ENCODE assay signal across 2 cellular contexts in the genomic region with DNA sequence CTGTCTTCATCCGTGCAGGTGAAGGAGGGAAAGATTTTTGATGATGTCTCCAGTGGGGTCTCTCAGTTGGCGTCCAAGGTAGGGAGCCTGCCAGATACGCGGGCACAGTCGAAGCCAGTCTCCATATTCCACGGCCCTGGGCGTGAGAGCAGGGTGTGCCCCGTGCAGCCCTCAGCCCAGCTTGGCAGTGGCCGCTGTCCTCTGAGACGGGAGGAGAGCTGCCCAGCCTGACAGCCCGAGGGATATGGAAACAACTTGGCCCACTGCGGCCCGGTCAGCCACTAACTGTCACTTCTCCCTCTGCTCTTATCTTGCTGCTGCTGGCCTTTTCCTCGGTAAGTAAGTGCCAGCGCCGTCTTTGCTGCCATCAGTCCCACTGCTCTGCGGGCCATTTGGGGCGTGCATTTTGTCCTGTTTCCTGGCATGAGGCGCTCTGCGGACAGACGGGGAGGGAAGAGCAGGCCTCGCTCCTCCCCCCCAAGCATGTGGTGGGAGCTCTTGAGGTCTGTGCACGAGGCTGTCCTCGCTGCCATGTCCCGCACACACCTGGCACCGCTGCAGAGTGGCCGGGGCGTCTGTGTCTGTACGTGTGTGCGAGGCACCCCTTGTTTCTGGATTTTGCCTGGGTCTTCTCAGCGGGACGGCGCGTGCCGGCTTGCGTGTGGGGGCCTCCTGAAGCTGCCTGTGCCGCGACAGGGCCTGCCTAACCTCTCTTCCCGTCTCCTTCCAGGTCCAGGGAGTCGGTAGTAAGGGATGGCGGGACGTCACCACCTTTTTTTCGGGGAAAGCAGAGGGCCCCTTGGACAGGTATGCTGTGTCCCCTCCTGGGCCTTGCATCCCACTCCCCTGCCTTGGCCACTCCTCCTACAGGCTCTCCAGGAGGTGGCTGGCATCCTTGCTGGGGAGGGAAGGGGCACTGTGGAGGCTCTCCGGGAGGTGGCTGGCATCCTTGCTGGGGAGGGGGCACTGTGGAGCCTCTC.
TF ChIP-seq lines count a peak whose summit lies in the region.

No MANE protein-coding gene starts in this region.

TF ChIP-seq in HepG2, 621 proteins besides CTCF, POLR2A, EP300 and RAD21 (continues in another document):
- no peak for TF ChIP-seq ZSCAN30 (CRISPR knock-in tag; IDR thresholded peaks at IDR 0.05)
- no peak for TF ChIP-seq KLF12 (CRISPR knock-in tag; IDR thresholded peaks at IDR 0.05; ENCODE audit: borderline replicate concordance)
- TF ChIP-seq, protein P1, sequence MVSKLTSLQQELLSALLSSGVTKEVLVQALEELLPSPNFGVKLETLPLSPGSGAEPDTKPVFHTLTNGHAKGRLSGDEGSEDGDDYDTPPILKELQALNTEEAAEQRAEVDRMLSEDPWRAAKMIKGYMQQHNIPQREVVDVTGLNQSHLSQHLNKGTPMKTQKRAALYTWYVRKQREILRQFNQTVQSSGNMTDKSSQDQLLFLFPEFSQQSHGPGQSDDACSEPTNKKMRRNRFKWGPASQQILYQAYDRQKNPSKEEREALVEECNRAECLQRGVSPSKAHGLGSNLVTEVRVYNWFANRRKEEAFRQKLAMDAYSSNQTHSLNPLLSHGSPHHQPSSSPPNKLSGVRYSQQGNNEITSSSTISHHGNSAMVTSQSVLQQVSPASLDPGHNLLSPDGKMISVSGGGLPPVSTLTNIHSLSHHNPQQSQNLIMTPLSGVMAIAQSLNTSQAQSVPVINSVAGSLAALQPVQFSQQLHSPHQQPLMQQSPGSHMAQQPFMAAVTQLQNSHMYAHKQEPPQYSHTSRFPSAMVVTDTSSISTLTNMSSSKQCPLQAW (CRISPR knock-in tag; IDR thresholded peaks at IDR 0.05) = peak; percentile 64
- no peak for TF ChIP-seq ZEB1 (IDR thresholded peaks at IDR 0.05; ENCODE audit: insufficient replicate concordance, low read depth)
- TF ChIP-seq, protein P2, sequence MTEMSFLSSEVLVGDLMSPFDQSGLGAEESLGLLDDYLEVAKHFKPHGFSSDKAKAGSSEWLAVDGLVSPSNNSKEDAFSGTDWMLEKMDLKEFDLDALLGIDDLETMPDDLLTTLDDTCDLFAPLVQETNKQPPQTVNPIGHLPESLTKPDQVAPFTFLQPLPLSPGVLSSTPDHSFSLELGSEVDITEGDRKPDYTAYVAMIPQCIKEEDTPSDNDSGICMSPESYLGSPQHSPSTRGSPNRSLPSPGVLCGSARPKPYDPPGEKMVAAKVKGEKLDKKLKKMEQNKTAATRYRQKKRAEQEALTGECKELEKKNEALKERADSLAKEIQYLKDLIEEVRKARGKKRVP (CRISPR knock-in tag; IDR thresholded peaks at IDR 0.05) = no peak
- TF ChIP-seq ZNF607 (CRISPR knock-in tag; IDR thresholded peaks at IDR 0.05; ENCODE audit: borderline replicate concordance) = 0 out of 2 replicates have a peak, but pooled peaks have one; percentile 38
- no peak for TF ChIP-seq RFXAP (CRISPR knock-in tag; IDR thresholded peaks at IDR 0.05; ENCODE audit: borderline replicate concordance)
- no peak for TF ChIP-seq ZSCAN25 (CRISPR knock-in tag; IDR thresholded peaks at IDR 0.05)
- TF ChIP-seq, protein P3, sequence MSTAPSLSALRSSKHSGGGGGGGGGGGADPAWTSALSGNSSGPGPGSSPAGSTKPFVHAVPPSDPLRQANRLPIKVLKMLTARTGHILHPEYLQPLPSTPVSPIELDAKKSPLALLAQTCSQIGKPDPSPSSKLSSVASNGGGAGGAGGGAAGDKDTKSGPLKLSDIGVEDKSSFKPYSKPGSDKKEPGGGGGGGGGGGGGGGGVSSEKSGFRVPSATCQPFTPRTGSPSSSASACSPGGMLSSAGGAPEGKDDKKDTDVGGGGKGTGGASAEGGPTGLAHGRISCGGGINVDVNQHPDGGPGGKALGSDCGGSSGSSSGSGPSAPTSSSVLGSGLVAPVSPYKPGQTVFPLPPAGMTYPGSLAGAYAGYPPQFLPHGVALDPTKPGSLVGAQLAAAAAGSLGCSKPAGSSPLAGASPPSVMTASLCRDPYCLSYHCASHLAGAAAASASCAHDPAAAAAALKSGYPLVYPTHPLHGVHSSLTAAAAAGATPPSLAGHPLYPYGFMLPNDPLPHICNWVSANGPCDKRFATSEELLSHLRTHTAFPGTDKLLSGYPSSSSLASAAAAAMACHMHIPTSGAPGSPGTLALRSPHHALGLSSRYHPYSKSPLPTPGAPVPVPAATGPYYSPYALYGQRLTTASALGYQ (CRISPR knock-in tag; IDR thresholded peaks at IDR 0.05) = no peak
- no peak for TF ChIP-seq ZNF781 (CRISPR knock-in tag; IDR thresholded peaks at IDR 0.05; ENCODE audit: borderline replicate concordance, not compliant biosample characterization)
- TF ChIP-seq, protein P4, sequence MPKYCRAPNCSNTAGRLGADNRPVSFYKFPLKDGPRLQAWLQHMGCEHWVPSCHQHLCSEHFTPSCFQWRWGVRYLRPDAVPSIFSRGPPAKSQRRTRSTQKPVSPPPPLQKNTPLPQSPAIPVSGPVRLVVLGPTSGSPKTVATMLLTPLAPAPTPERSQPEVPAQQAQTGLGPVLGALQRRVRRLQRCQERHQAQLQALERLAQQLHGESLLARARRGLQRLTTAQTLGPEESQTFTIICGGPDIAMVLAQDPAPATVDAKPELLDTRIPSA (CRISPR knock-in tag; IDR thresholded peaks at IDR 0.05; ENCODE audit: borderline replicate concordance) = 0 out of 2 replicates have a peak, but pooled peaks have one; percentile 56
- TF ChIP-seq, protein P5, sequence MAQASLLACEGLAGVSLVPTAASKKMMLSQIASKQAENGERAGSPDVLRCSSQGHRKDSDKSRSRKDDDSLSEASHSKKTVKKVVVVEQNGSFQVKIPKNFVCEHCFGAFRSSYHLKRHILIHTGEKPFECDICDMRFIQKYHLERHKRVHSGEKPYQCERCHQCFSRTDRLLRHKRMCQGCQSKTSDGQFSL (CRISPR knock-in tag; IDR thresholded peaks at IDR 0.05) = no peak
- TF ChIP-seq, protein P6, sequence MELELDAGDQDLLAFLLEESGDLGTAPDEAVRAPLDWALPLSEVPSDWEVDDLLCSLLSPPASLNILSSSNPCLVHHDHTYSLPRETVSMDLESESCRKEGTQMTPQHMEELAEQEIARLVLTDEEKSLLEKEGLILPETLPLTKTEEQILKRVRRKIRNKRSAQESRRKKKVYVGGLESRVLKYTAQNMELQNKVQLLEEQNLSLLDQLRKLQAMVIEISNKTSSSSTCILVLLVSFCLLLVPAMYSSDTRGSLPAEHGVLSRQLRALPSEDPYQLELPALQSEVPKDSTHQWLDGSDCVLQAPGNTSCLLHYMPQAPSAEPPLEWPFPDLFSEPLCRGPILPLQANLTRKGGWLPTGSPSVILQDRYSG (CRISPR knock-in tag; IDR thresholded peaks at IDR 0.05) = no peak
- no peak for TF ChIP-seq NR2F6 (IDR thresholded peaks at IDR 0.05)
- TF ChIP-seq NR2F6 (CRISPR knock-in tag; IDR thresholded peaks at IDR 0.05) = no peak
- TF ChIP-seq KMT2B (CRISPR knock-in tag; IDR thresholded peaks at IDR 0.05) = no peak
- TF ChIP-seq FOXP1 (IDR thresholded peaks at IDR 0.05) = no peak
- TF ChIP-seq FOXP1 (CRISPR knock-in tag; IDR thresholded peaks at IDR 0.05) = no peak

TF ChIP-seq in GM12878, 131 proteins besides CTCF, POLR2A, EP300 and RAD21:
- TF ChIP-seq POLR2AphosphoS2 (IDR thresholded peaks at IDR 0.05; ENCODE audit: low read depth, low read length) = no peak
- no peak for TF ChIP-seq YBX1 (IDR thresholded peaks at IDR 0.05)
- TF ChIP-seq, protein P7, sequence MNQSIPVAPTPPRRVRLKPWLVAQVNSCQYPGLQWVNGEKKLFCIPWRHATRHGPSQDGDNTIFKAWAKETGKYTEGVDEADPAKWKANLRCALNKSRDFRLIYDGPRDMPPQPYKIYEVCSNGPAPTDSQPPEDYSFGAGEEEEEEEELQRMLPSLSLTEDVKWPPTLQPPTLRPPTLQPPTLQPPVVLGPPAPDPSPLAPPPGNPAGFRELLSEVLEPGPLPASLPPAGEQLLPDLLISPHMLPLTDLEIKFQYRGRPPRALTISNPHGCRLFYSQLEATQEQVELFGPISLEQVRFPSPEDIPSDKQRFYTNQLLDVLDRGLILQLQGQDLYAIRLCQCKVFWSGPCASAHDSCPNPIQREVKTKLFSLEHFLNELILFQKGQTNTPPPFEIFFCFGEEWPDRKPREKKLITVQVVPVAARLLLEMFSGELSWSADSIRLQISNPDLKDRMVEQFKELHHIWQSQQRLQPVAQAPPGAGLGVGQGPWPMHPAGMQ (IDR thresholded peaks at IDR 0.05; ENCODE audit: borderline replicate concordance) = no peak
- TF ChIP-seq CBX3 (IDR thresholded peaks at IDR 0.05; ENCODE audit: borderline replicate concordance, low read depth) = no peak
- no peak for TF ChIP-seq PAX8 (IDR thresholded peaks at IDR 0.05)
- TF ChIP-seq STAT3 (IDR thresholded peaks at IDR 0.05; ENCODE audit: low read depth, low read length) = no peak
